ENCODE assay signal across 8 cellular contexts in the genomic region with DNA sequence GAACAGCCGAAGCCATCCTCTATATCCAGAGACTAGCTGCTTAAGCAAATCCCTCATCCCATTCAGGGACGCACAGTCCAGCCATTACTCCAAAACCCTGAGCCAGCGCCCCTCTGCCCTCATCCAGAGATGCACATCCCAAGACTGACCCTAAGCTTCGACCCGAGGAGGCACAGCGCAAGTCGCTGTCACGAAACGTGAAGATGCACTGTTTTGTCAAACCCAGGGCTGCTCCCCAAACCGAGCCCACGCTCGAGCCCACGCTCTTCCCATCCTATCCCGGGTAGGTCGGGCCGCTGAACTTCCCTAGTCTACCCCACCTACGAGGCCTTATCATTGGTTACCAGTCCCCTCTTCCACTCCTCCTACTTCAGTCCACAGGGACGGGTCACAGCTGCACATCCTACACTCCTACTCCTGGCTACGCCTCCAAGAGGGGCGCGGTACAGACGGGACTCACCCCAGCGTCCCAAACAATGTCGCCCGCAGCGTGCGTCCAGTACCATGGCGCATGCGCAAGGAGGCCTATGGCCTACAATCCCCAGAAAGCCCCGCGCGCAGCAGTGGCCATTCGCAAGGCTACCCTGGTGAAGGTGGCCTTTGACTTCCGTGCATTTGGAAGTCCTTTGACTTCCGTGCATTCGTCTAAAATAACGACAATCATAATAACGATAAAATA. TPM values are rescaled to one million over a fixed set of nuclear protein-coding genes. Genes with fewer than 3 reads are reported as not detected.
DNase-seq lines count a peak whose midpoint lies in the region; ATAC-seq, FAIRE-seq and TF ChIP-seq lines count a peak whose summit lies in the region.

ZNF285 (minus strand) TSS at position 501 of the 679 bp plus-strand sequence. CDS start 4,395 bp downstream, outside the sequence.

- peak; percentile 53 for ATAC-seq in GM21390 (IDR thresholded peaks at IDR 0.05; ENCODE audit: unreplicated experiment)
- ATAC-seq in central memory CD8-positive, alpha-beta T cell (replicated peaks; ENCODE audit: extremely low read depth, poor library complexity, severe bottlenecking) = no peak
- ATAC-seq in HG02610 (IDR thresholded peaks at IDR 0.05; ENCODE audit: unreplicated experiment) = no peak

- no peaks in the 10 kb centered on the region for H3K79me2 ChIP-seq in keratinocyte (ENCODE audit: control insufficient read depth, insufficient read depth, low read length)

- peak within 1 kb of the TSS; percentile 38 to 80 (median 58) for H3K4me3 ChIP-seq in keratinocyte (ENCODE audit: control insufficient read depth in 2 of 3, extremely low read depth in 1 of 3, insufficient read depth in 2 of 3, low read depth in 1 of 3, low read length in 3 of 3)

- H3K9ac ChIP-seq in keratinocyte (ENCODE audit: control insufficient read depth, extremely low read depth, insufficient read depth, low read length) = peak within 1 kb of the TSS; percentile 42

- no peaks in the 10 kb centered on the region for H3K27me3 Mint-ChIP-seq in central memory CD8-positive, alpha-beta T cell

- peak within 1 kb of the TSS; percentile 49 for H3K27ac Mint-ChIP-seq in central memory CD8-positive, alpha-beta T cell (ENCODE audit: low read depth)

- peaks cover 5% of the 10 kb centered on the region for H3K36me3 Mint-ChIP-seq in central memory CD8-positive, alpha-beta T cell (ENCODE audit: insufficient read depth)

- peak within 1 kb of the TSS; percentile 69 for H3K4me3 Mint-ChIP-seq in central memory CD8-positive, alpha-beta T cell

- FAIRE-seq in keratinocyte (lab: Jason Lieb, UNC) = peak; percentile 80

- H2AFZ ChIP-seq in keratinocyte (ENCODE audit: control insufficient read depth, low read length) = peak within 1 kb of the TSS; percentile 91

- TF ChIP-seq CTCF in keratinocyte (optimal IDR thresholded peaks at IDR 0.05 in 1 of 3, IDR thresholded peaks at IDR 0.05 in 1 of 3, conservative IDR thresholded peaks at IDR 0.05 in 1 of 3; ENCODE audit: extremely low read depth in 1 of 3, insufficient read depth in 2 of 3, low read length in 3 of 3) = no peak

- no peaks in the 10 kb centered on the region for H3K9me1 ChIP-seq in keratinocyte (ENCODE audit: control insufficient read depth, extremely low read depth, insufficient read depth, low read length)

- H3K27ac ChIP-seq in keratinocyte (ENCODE audit: control insufficient read depth, insufficient read depth, low read length) = no peak within 1 kb of the TSS

- H3K4me1 ChIP-seq in keratinocyte (ENCODE audit: control insufficient read depth, extremely low read depth, insufficient read depth, low read length) = no peaks in the 10 kb centered on the region

- DNase-seq in T-helper 9 cell (peak; percentile 37), keratinocyte (ENCODE audit: low read depth, low spot score) (peak; percentile 91), NCI-H2081 treated with DMSO at 0.1 percent for 48 hours (lab: John Stamatoyannopoulos, UW) (no peak), hippocampal formation (lab: John Stamatoyannopoulos, UW) (no peak)
- peak in 1 of 2 donors; percentile 13 for DNase-seq in central memory CD8-positive, alpha-beta T cell (ENCODE audit: low spot score in 2 of 2)
- peak; percentile 51 to 70 (median 59) for DNase-seq in stimulated activated CD4-positive, alpha-beta T cell treated with anti-CD3 and anti-CD28 coated beads, Interleukin-12 subunit alpha, Interleukin-12 subunit beta, amount 100 ng/mL, for 48 hours (ENCODE audit: low read depth in 2 of 3, low spot score in 1 of 3)

- no peaks in the 10 kb centered on the region for H3K36me3 ChIP-seq in keratinocyte (ENCODE audit: control insufficient read depth in 2 of 2, extremely low read depth in 1 of 2, insufficient read depth in 2 of 2, low read length in 2 of 2)

- H3K9me3 Mint-ChIP-seq in central memory CD8-positive, alpha-beta T cell = peaks cover 19% of the 10 kb centered on the region

- no peaks in the 10 kb centered on the region for H4K20me1 ChIP-seq in keratinocyte (ENCODE audit: control insufficient read depth, extremely low read depth, insufficient read depth, low read length)

- H3K4me1 Mint-ChIP-seq in central memory CD8-positive, alpha-beta T cell = peaks cover 6% of the 10 kb centered on the region

- H3K9me3 ChIP-seq in keratinocyte (ENCODE audit: control insufficient read depth, low read depth, low read length) = no peaks in the 10 kb centered on the region

- no peaks in the 10 kb centered on the region for H3K27me3 ChIP-seq in keratinocyte (ENCODE audit: control insufficient read depth, extremely low read depth, insufficient read depth, low read length)

- dilution Hi-C loops in keratinocyte (cut with MboI; ENCODE audit: extremely low pct_ligation_motif_present, low sequenced_read_pairs) = no loop called here

- peak within 1 kb of the TSS; percentile 68 for H3K4me2 ChIP-seq in keratinocyte (ENCODE audit: control insufficient read depth, extremely low read depth, insufficient read depth, low read depth, low read length)

RNA-seq across cellular contexts. Expression of gene ZNF285, which starts in this region (rescaled TPM):
- polyA plus RNA-seq in keratinocyte = 1.1 to 1.7 TPM (median 1.6 TPM) in 3 replicates
- polyA plus RNA-seq in keratinocyte (2011; ENCODE audit: low read depth) = 1.2 TPM
- polyA plus RNA-seq in keratinocyte (2011; cell fraction: cytosol; rRNA removed) = 0.55 and 1.3 TPM in 2 replicates
- polyA plus RNA-seq in keratinocyte (2011; cell fraction: nucleus; rRNA removed) = 2.0 and 3.2 TPM in 2 replicates
- 0.88 and 2.0 TPM in 2 replicates for polyA plus RNA-seq in keratinocyte (2012; ENCODE audit: low replicate concordance)
- polyA minus RNA-seq in keratinocyte = 0.13 to 2.1 TPM (median 1.5 TPM) in 3 replicates
- polyA minus RNA-seq in keratinocyte (2011; cell fraction: cytosol; rRNA and poly(A)+ RNA removed) = not detected
- 1.3 and 2.3 TPM in 2 replicates for polyA minus RNA-seq in keratinocyte (2011; cell fraction: nucleus; rRNA and poly(A)+ RNA removed)

Comparison
In these comparisons a context has a peak if more than half of its experiments do, and no peak if none do; other contexts are left out.
1. DNase-seq: peak in T-helper 9 cell (single experiment), keratinocyte (single experiment) and stimulated activated CD4-positive, alpha-beta T cell treated with anti-CD3 and anti-CD28 coated beads, Interleukin-12 subunit alpha, Interleukin-12 subunit beta, amount 100 ng/mL, for 48 hours (3 of 3); none in NCI-H2081 treated with DMSO at 0.1 percent for 48 hours (single experiment) and hippocampal formation (0 of 2).